Comparison of ENCODE assay signal across 8 cellular contexts in genomic region chr1:37808369-37809319, GRCh38. TPM values are rescaled to one million over a fixed set of nuclear protein-coding genes. Genes with fewer than 3 reads are reported as not detected.
DNase-seq lines count a peak whose midpoint lies in the region; ATAC-seq and TF ChIP-seq lines count a peak whose summit lies in the region.

No MANE protein-coding gene starts in this region.

- peaks cover 6% of the 10 kb centered on the region; the same call in 1 of the 2 replicates for H3K4me1 ChIP-seq in SJCRH30
- peaks cover 9% of the 10 kb centered on the region for H3K4me1 ChIP-seq in iPS-18a (ENCODE audit: control insufficient read depth, low read depth, low read length)

- in situ Hi-C loops in T47D (cut with HindIII; ENCODE audit: low pct_unique_long_range_greater_than_20kb, low sequenced_read_pairs), result no loop called here

- peak overlapping the region; percentile 44 for H3K9ac ChIP-seq in iPS-18a (ENCODE audit: low read length)

- H3K9me3 ChIP-seq in SJCRH30 (replicated peaks) (no peaks in the 10 kb centered on the region), iPS-18a (ENCODE audit: control insufficient read depth, low read depth, low read length) (no peaks in the 10 kb centered on the region)

- H3K4me3 ChIP-seq in SJCRH30 (peak overlapping the region; percentile 85), iPS-18a (ENCODE audit: low read length) (peak overlapping the region; percentile 97), retinal pigment epithelial cell (ENCODE audit: low read length) (peak overlapping the region; percentile 89)

- peak; percentile 21 for ATAC-seq in GM21717 (IDR thresholded peaks at IDR 0.05; ENCODE audit: unreplicated experiment)

- H3K27ac ChIP-seq in SJCRH30 (peak overlapping the region; percentile 66), iPS-18a (ENCODE audit: low read length) (peak overlapping the region; percentile 4)

- no peak for TF ChIP-seq CTCF in retinal pigment epithelial cell (conservative IDR thresholded peaks at IDR 0.05; ENCODE audit: low read depth, low read length)

- DNase-seq in NCI-H748 (lab: John Stamatoyannopoulos, UW; ENCODE audit: unreplicated experiment) (peak; percentile 76), NCI-H748 treated with DMSO at 0.1 percent for 48 hours (lab: John Stamatoyannopoulos, UW) (no peak), HuH-7 (ENCODE audit: low spot score) (peak; percentile 74), SJCRH30 (peak; percentile 88), T47D (ENCODE audit: low read depth in 1 of 2, low spot score in 1 of 2) (peak; percentile 42 to 70), retinal pigment epithelial cell (ENCODE audit: low read depth) (peak; percentile 39)

- H3K27me3 ChIP-seq in SJCRH30 (no peaks in the 10 kb centered on the region), iPS-18a (ENCODE audit: control insufficient read depth, insufficient read depth, low read length) (no peaks in the 10 kb centered on the region)

- H3K36me3 ChIP-seq in SJCRH30 (peaks cover 32% of the 10 kb centered on the region), iPS-18a (ENCODE audit: control insufficient read depth, low read depth, low read length) (peaks cover 32% of the 10 kb centered on the region)

RNA-seq across cellular contexts. Expression of gene YRDC, which starts 0.6 kb away (rescaled TPM):
- total RNA-seq in SJCRH30 (2014; rRNA removed; shearing (Covaris generic)), result 43.5 and 45.1 TPM in 2 replicates

RNA-seq across cellular contexts. Expression of gene C1orf122, which starts 1.1 kb away (rescaled TPM):
- 31.7 and 34.0 TPM in 2 replicates for total RNA-seq in SJCRH30 (2014; rRNA removed; shearing (Covaris generic))

RNA-seq across cellular contexts. Expression of gene MANEAL, which starts 15.0 kb away (rescaled TPM):
- total RNA-seq in SJCRH30 (2014; rRNA removed; shearing (Covaris generic)), result 32.3 and 36.5 TPM in 2 replicates

RNA-seq across cellular contexts. Expression of gene EPHA10, which starts 43.7 kb away (rescaled TPM):
- total RNA-seq in SJCRH30 (2014; rRNA removed; shearing (Covaris generic)), result not detected in 2 replicates

RNA-seq across cellular contexts. Expression of gene MTF1, which starts 50.7 kb away (rescaled TPM):
- 4.0 and 4.4 TPM in 2 replicates for total RNA-seq in SJCRH30 (2014; rRNA removed; shearing (Covaris generic))
